ENCODE assay signal across 10 cellular contexts in the genomic region with DNA sequence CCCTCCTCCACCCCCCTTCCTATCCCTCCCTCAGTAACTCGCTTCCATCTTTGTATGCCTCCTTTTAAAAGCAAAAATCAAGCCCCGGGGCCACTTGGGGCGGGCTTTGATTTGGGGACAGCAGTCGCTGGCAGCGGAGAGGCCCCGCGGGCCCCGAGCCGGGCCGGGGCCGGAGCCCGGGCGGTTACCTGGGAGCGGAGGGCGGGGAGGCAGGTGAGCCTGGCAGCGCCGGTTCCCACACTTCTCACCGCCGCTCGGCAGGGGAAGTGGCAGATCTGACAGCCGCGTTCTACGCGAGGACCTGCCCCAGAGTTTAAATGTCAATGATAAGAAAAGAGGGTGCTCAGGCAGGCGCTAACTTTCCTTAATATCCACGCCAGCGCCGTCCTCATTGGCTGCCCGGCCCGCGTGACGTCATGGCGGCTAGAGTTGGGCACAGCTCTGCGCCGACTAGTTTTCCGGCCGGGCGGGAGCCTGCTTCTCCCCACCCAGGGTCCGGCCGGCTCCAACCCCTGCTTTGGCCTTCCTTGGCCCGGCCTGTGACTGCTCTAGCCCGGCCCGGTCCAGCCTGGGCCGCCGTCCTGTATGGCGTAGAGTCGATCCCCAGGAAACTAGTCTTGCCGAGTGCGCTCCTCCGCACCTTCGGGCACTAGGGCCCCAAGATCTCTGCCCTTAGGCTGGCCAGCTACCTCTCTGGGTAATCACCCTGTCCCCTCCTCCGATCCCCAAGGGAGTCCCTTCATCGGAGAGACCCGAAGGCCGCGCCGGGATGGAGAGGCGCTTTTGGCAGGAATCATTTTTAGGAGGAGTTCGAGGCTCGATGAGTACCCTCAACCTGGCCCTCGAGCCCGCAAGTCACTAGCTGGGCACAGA. TPM values are rescaled to one million over a fixed set of nuclear protein-coding genes. Genes with fewer than 3 reads are reported as not detected.
A peak's percentile ranks its signal among the peaks of the same experiment; 100 is the strongest.
DNase-seq lines count a peak whose midpoint lies in the region; ATAC-seq and TF ChIP-seq lines count a peak whose summit lies in the region.
"Had no signal": no experiment of that assay in that cellular context is flagged by ENCODE, and none has a peak within 500 bp of the region (broad histone marks: within the 10 kb centered on the region; RNA-seq: fewer than 3 reads in every experiment).

No MANE protein-coding gene starts in this region.

- H3K27ac ChIP-seq in testis = no peak overlapping the region
- H3K27ac ChIP-seq: WERI-Rb-1 had no signal

- no peaks in the 10 kb centered on the region for H3K9me3 Mint-ChIP-seq in activated naive CD4-positive, alpha-beta T cell treated with anti-CD3 and anti-CD28 coated beads, Interleukin-2, amount 10 ng/mL, durations not matched to agents 7 days and 5 days
- peaks cover 0 to 1% (median 0%) of the 10 kb centered on the region in 5 experiments for H3K9me3 Mint-ChIP-seq in brain

- no peaks in the 10 kb centered on the region for H3K9me3 ChIP-seq in testis

- H3K36me3 ChIP-seq in testis (ENCODE audit: low read depth, missing control alignments) = no peaks in the 10 kb centered on the region
- H3K36me3 ChIP-seq: WERI-Rb-1 had no signal

- peaks cover 9% of the 10 kb centered on the region for H3K27me3 ChIP-seq in testis

- TF ChIP-seq CTCF in brain (conservative IDR thresholded peaks at IDR 0.05) (no peak), testis (IDR thresholded peaks at IDR 0.05) (no peak)

- H3K4me3 Mint-ChIP-seq in activated naive CD4-positive, alpha-beta T cell treated with anti-CD3 and anti-CD28 coated beads, Interleukin-2, amount 10 ng/mL, durations not matched to agents 7 days and 5 days = no peak overlapping the region
- H3K4me3 Mint-ChIP-seq in brain = peak overlapping the region; percentile 87 to 94 (median 92)

- ATAC-seq in sciatic nerve = no peak
- no peak for ATAC-seq in HG03139 (IDR thresholded peaks at IDR 0.05; ENCODE audit: unreplicated experiment)

- H3K4me1 Mint-ChIP-seq in activated naive CD4-positive, alpha-beta T cell treated with anti-CD3 and anti-CD28 coated beads, Interleukin-2, amount 10 ng/mL, durations not matched to agents 7 days and 5 days = peaks cover 20% of the 10 kb centered on the region
- peaks cover 64% of the 10 kb centered on the region for H3K4me1 Mint-ChIP-seq in brain

- H3K27ac Mint-ChIP-seq in activated naive CD4-positive, alpha-beta T cell treated with anti-CD3 and anti-CD28 coated beads, Interleukin-2, amount 10 ng/mL, durations not matched to agents 7 days and 5 days = peak overlapping the region; percentile 55
- H3K27ac Mint-ChIP-seq in brain = peak overlapping the region in 4 of 5 experiments; percentile 53 to 95 (median 93)

- 4% methylated on average over 16 to 48 of the region's 62 CpGs for WGBS in testis, 2 donors

- DNase-seq in activated naive CD4-positive, alpha-beta T cell treated with anti-CD3 and anti-CD28 coated beads, Interleukin-2, amount 10 ng/mL, durations not matched to agents 7 days and 5 days = no peak
- DNase-seq in activated naive CD4-positive, alpha-beta T cell treated with anti-CD3 and anti-CD28 coated beads, Interleukin-2, amount 50 U/mL, for 16 hours = no peak
- DNase-seq in left kidney (ENCODE audit: low read depth, low spot score) = peak; percentile 44
- DNase-seq in testis = peak; percentile 57
- DNase-seq in sciatic nerve (ENCODE audit: low spot score) = no peak
- DNase-seq in inferior parietal cortex (ENCODE audit: extremely low spot score) = no peak
- DNase-seq: NCI-H187 treated with DMSO at 0.1 percent for 48 hours, WERI-Rb-1 had no signal

- peaks cover 30% of the 10 kb centered on the region for H3K4me1 ChIP-seq in testis

- no peak for TF ChIP-seq POLR2A in testis (IDR thresholded peaks at IDR 0.05)

- CTCF ChIA-PET in activated naive CD4-positive, alpha-beta T cell treated with anti-CD3 and anti-CD28 coated beads, Interleukin-2, amount 10 ng/mL, durations not matched to agents 7 days and 5 days (lab: Charles Lee) = interaction anchor here (1.1 kb wide), 1 partner anchor 10 kb away, joined by 6 read pairs; no protein-coding TSS in a partner anchor

- H3K36me3 Mint-ChIP-seq in activated naive CD4-positive, alpha-beta T cell treated with anti-CD3 and anti-CD28 coated beads, Interleukin-2, amount 10 ng/mL, durations not matched to agents 7 days and 5 days = no peaks in the 10 kb centered on the region
- no peaks in the 10 kb centered on the region for H3K36me3 Mint-ChIP-seq in brain

- H3K4me3 ChIP-seq in testis = peak overlapping the region in 1 of 2 donors; percentile 1

- peaks cover 99% of the 10 kb centered on the region for H3K27me3 Mint-ChIP-seq in activated naive CD4-positive, alpha-beta T cell treated with anti-CD3 and anti-CD28 coated beads, Interleukin-2, amount 10 ng/mL, durations not matched to agents 7 days and 5 days
- peaks cover 73% of the 10 kb centered on the region for H3K27me3 Mint-ChIP-seq in brain

- intact Hi-C loops in testis (cut with DNase I; ENCODE audit: low total_unique reads) (no loop called here), sciatic nerve (cut with DNase I) (no loop called here)

RNA-seq across cellular contexts. Expression of gene PAX6, which starts 6.7 kb away (rescaled TPM):
- 16.7 TPM for polyA plus RNA-seq in brain (ENCODE audit: insufficient read depth, low read depth, low replicate concordance)
- 1 to 10 TPM; 4.1 to 8.3 TPM for total RNA-seq in testis
- polyA plus RNA-seq in testis (ENCODE audit: insufficient read depth, low read depth, low replicate concordance) = 3.1 TPM
- total RNA-seq in sciatic nerve = not detected

Comparison
In these comparisons a context has a peak if more than half of its experiments do, and no peak if none do; other contexts are left out.
1. DNase-seq: peak in left kidney (single experiment) and testis (single experiment); none in activated naive CD4-positive, alpha-beta T cell treated with anti-CD3 and anti-CD28 coated beads, Interleukin-2, amount 10 ng/mL, durations not matched to agents 7 days and 5 days (single experiment), activated naive CD4-positive, alpha-beta T cell treated with anti-CD3 and anti-CD28 coated beads, Interleukin-2, amount 50 U/mL, for 16 hours (single experiment), sciatic nerve (single experiment) and inferior parietal cortex (single experiment).